ENCODE assay signal across 13 cellular contexts in genomic region chr16:75421820-75422126, GRCh38. TPM values are rescaled to one million over a fixed set of nuclear protein-coding genes. Genes with fewer than 3 reads are reported as not detected.
DNase-seq lines count a peak whose midpoint lies in the region; ATAC-seq, FAIRE-seq and TF ChIP-seq lines count a peak whose summit lies in the region.
"Had no signal": no experiment of that assay in that cellular context is flagged by ENCODE, and none has a peak within 500 bp of the region (broad histone marks: within the 10 kb centered on the region; RNA-seq: fewer than 3 reads in every experiment).

No MANE protein-coding gene starts in this region.

- no peak overlapping the region for H4K91ac ChIP-seq in H1 (replicated peaks; ENCODE audit: insufficient read length, low read length)

- H3K36me3 Mint-ChIP-seq in activated CD4-positive, alpha-beta T cell treated with anti-CD3 and anti-CD28 coated beads for 36 hours (ENCODE audit: low read depth): no peaks in the 10 kb centered on the region
- H3K36me3 Mint-ChIP-seq: naive B cell had no signal

- H3K9me3 ChIP-seq in Panc1 (ENCODE audit: control insufficient read depth, insufficient read depth, low read depth, low read length): no peaks in the 10 kb centered on the region
- H3K9me3 ChIP-seq in H1 (ENCODE audit: insufficient read depth in 2 of 2, low read depth in 1 of 2, low read length in 1 of 2): no peaks in the 10 kb centered on the region
- no peaks in the 10 kb centered on the region for H3K9me3 ChIP-seq in osteoblast (ENCODE audit: low read depth, low read length)

- no peak overlapping the region for H2AK5ac ChIP-seq in H1 (ENCODE audit: low read depth, low read length)

- no peaks in the 10 kb centered on the region for H3K36me3 ChIP-seq in Panc1 (ENCODE audit: control insufficient read depth, insufficient read depth, low read length)
- no peaks in the 10 kb centered on the region for H3K36me3 ChIP-seq in H1 (ENCODE audit: control insufficient read depth in 2 of 4, insufficient read depth in 4 of 4, low read length in 3 of 4)
- H3K36me3 ChIP-seq in osteoblast (ENCODE audit: insufficient read depth, low read length): no peaks in the 10 kb centered on the region

- no peaks in the 10 kb centered on the region for H3K27me3 Mint-ChIP-seq in activated CD4-positive, alpha-beta T cell treated with anti-CD3 and anti-CD28 coated beads for 36 hours
- H3K27me3 Mint-ChIP-seq: naive B cell had no signal

- peak; percentile 51 for ATAC-seq in activated CD4-positive, alpha-beta T cell treated with anti-CD3 and anti-CD28 coated beads for 36 hours
- no peak for ATAC-seq in Panc1
- ATAC-seq in activated CD4-positive, CD25-positive, alpha-beta regulatory T cell treated with anti-CD3 and anti-CD28 coated beads, Interleukin-2, amount 50 U/mL, for 24 hours: no peak

- no peak for FAIRE-seq in H1 (lab: Jason Lieb, UNC)

- no peak overlapping the region for H3K9ac ChIP-seq in H1 (replicated peaks in 1 of 4; ENCODE audit: extremely low read depth in 1 of 4, low read depth in 3 of 4, low read length in 3 of 4)

- CTCF ChIA-PET in activated CD4-positive, alpha-beta T cell treated with anti-CD3 and anti-CD28 coated beads for 36 hours (lab: Charles Lee): interaction anchor here (1.0 to 1.5 kb wide), 3 partner anchors 10 to 36 kb away, joined by 3 read pairs; no protein-coding TSS in a partner anchor
- CTCF ChIA-PET in Panc1 (lab: Charles Lee) (no interaction called here), H1 (lab: Charles Lee; ENCODE audit: partially characterized antibody) (interaction anchor here (0.6 to 1.2 kb wide), 7 partner anchors 12 to 660 kb away, joined by 3 to 6 read pairs (median 3); partner anchors contain the start of gene ADAT1)

- TF ChIP-seq CTCF in Panc1 (IDR thresholded peaks at IDR 0.05): no peak
- TF ChIP-seq CTCF in H1 (IDR thresholded peaks at IDR 0.05; ENCODE audit: control extremely low read depth in 1 of 3, insufficient read depth in 1 of 3, low read depth in 1 of 3, low read length in 3 of 3): no peak
- TF ChIP-seq CTCF in osteoblast (IDR thresholded peaks at IDR 0.05; ENCODE audit: extremely low read depth, low read depth, low read length): no peak

- WGBS in H1 (ENCODE audit: extremely low coverage in 1 of 2, insufficient coverage in 1 of 2, insufficient read length in 1 of 2, insufficient replicate concordance in 2 of 2, low coverage in 1 of 2, low lambda C conversion rate in 2 of 2, missing lambda C conversion rate in 1 of 2), 2 experiments: 92% methylated on average over 1 of the region's 1 CpG; no CpG with 5 or more reads in 1 of the 2 experiments

- H3K4me1 ChIP-seq in Panc1 (ENCODE audit: control insufficient read depth, insufficient read depth, low read length): peaks cover 11% of the 10 kb centered on the region
- H3K4me1 ChIP-seq in H1 (replicated peaks in 1 of 4; ENCODE audit: control insufficient read depth in 3 of 4, insufficient read depth in 4 of 4, low read length in 3 of 4): peaks cover 0 to 8% (median 2%) of the 10 kb centered on the region in 4 experiments; a peak in 3 of 7 replicates
- H3K4me1 ChIP-seq in osteoblast (ENCODE audit: insufficient read depth, low read length): peaks cover 19% of the 10 kb centered on the region

- TF ChIP-seq EP300 in H1 (IDR thresholded peaks at IDR 0.05; ENCODE audit: borderline replicate concordance in 1 of 2, low read depth in 2 of 2, low read length in 2 of 2): no peak

- H3K18ac ChIP-seq in H1 (ENCODE audit: extremely low read depth, low read length): no peak overlapping the region

- intact Hi-C loops in activated CD4-positive, alpha-beta T cell treated with anti-CD3 and anti-CD28 coated beads for 36 hours (cut with DNase I, micrococcal nuclease): no loop called here
- intact Hi-C loops in Panc1 (cut with micrococcal nuclease; ENCODE audit: unreplicated experiment): no loop called here

- H4K20me1 ChIP-seq in H1 (replicated peaks in 1 of 2; ENCODE audit: control insufficient read depth in 1 of 2, insufficient read depth in 2 of 2, low read length in 2 of 2) (peaks cover 5% of the 10 kb centered on the region in 2 experiments), osteoblast (ENCODE audit: insufficient read depth, low read length) (peaks cover 3% of the 10 kb centered on the region)

- no peak overlapping the region for H3K4me3 ChIP-seq in Panc1 (ENCODE audit: low read depth in 2 of 2, low read length in 2 of 2)
- no peak overlapping the region for H3K4me3 ChIP-seq in H1 (ENCODE audit: extremely low read depth in 1 of 4, insufficient read depth in 2 of 4, low read depth in 3 of 4, low read length in 4 of 4)
- H3K4me3 ChIP-seq in osteoblast (ENCODE audit: insufficient read depth, low read length): no peak overlapping the region

- H2BK12ac ChIP-seq in H1 (ENCODE audit: low read depth, low read length): no peak overlapping the region

- H3K14ac ChIP-seq in H1 (ENCODE audit: insufficient read length): no peak overlapping the region

- H3K4me2 ChIP-seq in H1 (ENCODE audit: insufficient read depth in 1 of 2, low read depth in 2 of 2, low read length in 2 of 2) (peak overlapping the region; percentile 27 to 44; a peak in 1 of 4 replicates), osteoblast (ENCODE audit: insufficient read depth, low read length) (no peak overlapping the region)

- H4K8ac ChIP-seq in H1 (ENCODE audit: extremely low read depth, insufficient read depth, low read length): no peak overlapping the region

- POLR2A ChIA-PET in activated CD4-positive, alpha-beta T cell treated with anti-CD3 and anti-CD28 coated beads for 36 hours (lab: Charles Lee): no interaction called here
- POLR2A ChIA-PET in Panc1 (lab: Charles Lee) (no interaction called here), H1 (lab: Charles Lee; ENCODE audit: partially characterized antibody) (interaction anchor here (1.7 to 3.9 kb wide), 2 partner anchors 9 to 12 kb away, joined by 4 to 34 read pairs; partner anchors contain the start of gene CFDP1)

- no peak overlapping the region for H2BK20ac ChIP-seq in H1 (ENCODE audit: low read length)

- BruUV-seq in Panc1 (replicated peaks; lab: Mats Ljungman, UMichigan): no TSS peak

- H2BK5ac ChIP-seq in H1 (ENCODE audit: low read depth, low read length): no peak overlapping the region

- peaks cover 4% of the 10 kb centered on the region for H3K79me1 ChIP-seq in H1 (ENCODE audit: low read depth, low read length)

- H2BK120ac ChIP-seq in H1 (replicated peaks; ENCODE audit: low read depth, low read length): no peak overlapping the region

- peaks cover 6 to 91% of the 10 kb centered on the region in 2 experiments; a peak in 3 of 4 replicates for H3K79me2 ChIP-seq in H1 (ENCODE audit: control insufficient read depth in 1 of 2, insufficient read depth in 2 of 2, low read length in 2 of 2)
- H3K79me2 ChIP-seq in osteoblast (ENCODE audit: insufficient read depth, low read length): peaks cover 75% of the 10 kb centered on the region

- no peak overlapping the region for H4K5ac ChIP-seq in H1 (ENCODE audit: insufficient read length, low read depth, low read length)

- H3K23me2 ChIP-seq in H1 (ENCODE audit: low read depth, low read length): no peaks in the 10 kb centered on the region

- no peak overlapping the region for H3K23ac ChIP-seq in H1 (ENCODE audit: insufficient read length)

- H3K27me3 ChIP-seq in Panc1 (ENCODE audit: control insufficient read depth, insufficient read depth, low read length): no peaks in the 10 kb centered on the region
- H3K27me3 ChIP-seq in H1 (replicated peaks in 1 of 4; ENCODE audit: control insufficient read depth in 3 of 4, extremely low read depth in 1 of 4, insufficient read depth in 3 of 4, low read length in 3 of 4): no peaks in the 10 kb centered on the region
- H3K27me3 ChIP-seq in osteoblast (ENCODE audit: insufficient read depth, low read length): no peaks in the 10 kb centered on the region

- TF ChIP-seq RAD21 in H1 (IDR thresholded peaks at IDR 0.05 in 1 of 2, conservative IDR thresholded peaks at IDR 0.05 in 1 of 2; ENCODE audit: low read depth in 2 of 2, low read length in 2 of 2): no peak

- H3K4me3 Mint-ChIP-seq in activated CD4-positive, alpha-beta T cell treated with anti-CD3 and anti-CD28 coated beads for 36 hours: no peak overlapping the region

- in situ Hi-C loops in Panc1 (cut with HindIII; ENCODE audit: low pct_unique_long_range_greater_than_20kb, low sequenced_read_pairs): no loop called here

- peak overlapping the region; percentile 48 for H3K27ac Mint-ChIP-seq in activated CD4-positive, alpha-beta T cell treated with anti-CD3 and anti-CD28 coated beads for 36 hours

- no peak overlapping the region for H2BK15ac ChIP-seq in H1 (ENCODE audit: low read length)

- H3K4ac ChIP-seq in H1 (replicated peaks; ENCODE audit: insufficient read length, low read depth, low read length): no peak overlapping the region

- H2AFZ ChIP-seq in H1 (ENCODE audit: low read length) (no peak overlapping the region), osteoblast (ENCODE audit: low read length) (no peak overlapping the region)

- DNase-seq in activated CD4-positive, alpha-beta T cell treated with anti-CD3 and anti-CD28 coated beads for 36 hours: no peak
- DNase-seq in activated CD4-positive, alpha-beta T cell treated with anti-CD3 and anti-CD28 coated beads, Interleukin-2, amount 50 U/mL, for 1 hour: no peak
- DNase-seq in Panc1 (ENCODE audit: low read depth, low spot score): no peak
- DNase-seq in H1 (ENCODE audit: low read depth in 1 of 2, low spot score in 2 of 2): no peak
- peak; percentile 11 for DNase-seq in osteoblast (ENCODE audit: insufficient read length, low spot score, missing footprints)
- no peak for DNase-seq in central memory CD4-positive, alpha-beta T cell
- DNase-seq in NCI-H1694 (lab: John Stamatoyannopoulos, UW): no peak
- DNase-seq: DMS 273 treated with DMSO at 0.1 percent for 48 hours, foreskin fibroblast, naive B cell, NCI-H524, T-helper 2 cell had no signal

- H3K4me1 Mint-ChIP-seq in activated CD4-positive, alpha-beta T cell treated with anti-CD3 and anti-CD28 coated beads for 36 hours: peaks cover 35% of the 10 kb centered on the region

- no peaks in the 10 kb centered on the region for H3K9me3 Mint-ChIP-seq in activated CD4-positive, alpha-beta T cell treated with anti-CD3 and anti-CD28 coated beads for 36 hours (ENCODE audit: low read depth)
- H3K9me3 Mint-ChIP-seq: naive B cell had no signal

- no peak overlapping the region for H3K56ac ChIP-seq in H1 (replicated peaks; ENCODE audit: insufficient read length, low read depth, low read length)

- no peak for TF ChIP-seq POLR2A in H1 (IDR thresholded peaks at IDR 0.05; ENCODE audit: control extremely low read depth in 1 of 2, low read depth in 2 of 2, low read length in 2 of 2)

- H3K27ac ChIP-seq in Panc1 (ENCODE audit: low read length) (peak overlapping the region; percentile 74; the same call in 1 of the 2 replicates), H1 (ENCODE audit: low read depth, low read length) (no peak overlapping the region), osteoblast (ENCODE audit: low read depth, low read length) (no peak overlapping the region)

RNA-seq across cellular contexts. Expression of gene CFDP1, which starts 11.5 kb away (rescaled TPM):
- 10 to 100 TPM; 44.0 to 48.2 TPM for total RNA-seq in activated CD4-positive, alpha-beta T cell treated with anti-CD3 and anti-CD28 coated beads for 36 hours
- 25.7 TPM for total RNA-seq in Panc1 (2021; ENCODE audit: unreplicated experiment)
- 17.6 TPM for polyA plus RNA-seq in Panc1 (2012; ENCODE audit: insufficient read length)
- 76.9 and 77.3 TPM in 2 replicates for total RNA-seq in H1 (2021; fragmentation: NEBNext Ultra II Directional; extraction: Animal tissue kit (Norgen Biotek cat#: 25700))
- polyA plus RNA-seq in H1 (2011; rRNA removed): 22.5 and 25.5 TPM in 2 replicates
- polyA plus RNA-seq in H1 (2011; cell fraction: cytosol; rRNA removed): 75.0 TPM
- 10.9 TPM for polyA plus RNA-seq in H1 (2011; cell fraction: nucleus; rRNA removed)
- polyA plus RNA-seq in H1 (2012, experiment 1 of 2): 79.8 to 101 TPM (median 87.5 TPM) in 4 replicates
- 16.6 TPM for polyA plus RNA-seq in H1 (2012, experiment 2 of 2)
- 108 TPM for polyA plus RNA-seq in H1 (2013, experiment 1 of 2)
- 114 TPM for polyA plus RNA-seq in H1 (2013, experiment 2 of 2)
- 15.2 and 27.2 TPM in 2 replicates for polyA minus RNA-seq in H1 (2011; rRNA and poly(A)+ RNA removed)
- polyA minus RNA-seq in H1 (2011; cell fraction: cytosol; rRNA and poly(A)+ RNA removed): 17.5 TPM
- polyA minus RNA-seq in H1 (2011; cell fraction: nucleus; rRNA and poly(A)+ RNA removed): 39.8 TPM
- 37.7 and 41.3 TPM in 2 replicates for total RNA-seq in osteoblast

RNA-seq across cellular contexts. Expression of gene TMEM170A, which starts 42.7 kb away (rescaled TPM):
- total RNA-seq in activated CD4-positive, alpha-beta T cell treated with anti-CD3 and anti-CD28 coated beads for 36 hours: 10 to 100 TPM; 22.0 to 30.5 TPM
- total RNA-seq in Panc1 (2021; ENCODE audit: unreplicated experiment): 19.0 TPM
- polyA plus RNA-seq in Panc1 (2012; ENCODE audit: insufficient read length): 6.5 TPM
- total RNA-seq in H1 (2021; fragmentation: NEBNext Ultra II Directional; extraction: Animal tissue kit (Norgen Biotek cat#: 25700)): 52.8 and 56.6 TPM in 2 replicates
- 21.1 and 22.9 TPM in 2 replicates for polyA plus RNA-seq in H1 (2011; rRNA removed)
- polyA plus RNA-seq in H1 (2011; cell fraction: cytosol; rRNA removed): 25.1 TPM
- 12.3 TPM for polyA plus RNA-seq in H1 (2011; cell fraction: nucleus; rRNA removed)
- polyA plus RNA-seq in H1 (2012, experiment 1 of 2): 18.4 to 30.7 TPM (median 23.8 TPM) in 4 replicates
- 9.8 TPM for polyA plus RNA-seq in H1 (2012, experiment 2 of 2)
- 31.1 TPM for polyA plus RNA-seq in H1 (2013, experiment 1 of 2)
- polyA plus RNA-seq in H1 (2013, experiment 2 of 2): 37.3 TPM
- polyA minus RNA-seq in H1 (2011; rRNA and poly(A)+ RNA removed): 45.5 and 49.2 TPM in 2 replicates
- 22.3 TPM for polyA minus RNA-seq in H1 (2011; cell fraction: cytosol; rRNA and poly(A)+ RNA removed)
- 27.2 TPM for polyA minus RNA-seq in H1 (2011; cell fraction: nucleus; rRNA and poly(A)+ RNA removed)
- 11.6 and 13.6 TPM in 2 replicates for total RNA-seq in osteoblast
